9 cellular contexts compared by ENCODE assay signal in genomic region chr9:110923601-110924000, GRCh38.
"Had no signal": no experiment of that assay in that cellular context is flagged by ENCODE, and none has a peak within 500 bp of the region (broad histone marks: within the 10 kb centered on the region; RNA-seq: fewer than 3 reads in every experiment).

No MANE protein-coding gene starts in this region.

- H3K4me1 ChIP-seq: colonic mucosa, lower lobe of right lung had no signal

- H3K9me3 ChIP-seq: colonic mucosa, lower lobe of right lung had no signal

- H3K36me3 ChIP-seq: colonic mucosa, lower lobe of right lung had no signal

- ATAC-seq: lower lobe of right lung had no signal

- H3K4me3 ChIP-seq: colonic mucosa, lower lobe of right lung had no signal

- H3K27me3 ChIP-seq: colonic mucosa had no signal

- DNase-seq: activated CD4-positive, alpha-beta T cell treated with anti-CD3 and anti-CD28 coated beads for 48 hours; activated naive CD4-positive, alpha-beta T cell treated with Interleukin-2 at 50 U/mL for 16 hours; colonic mucosa; effector CD4-positive, alpha-beta T cell; lower lobe of right lung; midbrain; naive B cell; retina; T1000 had no signal

- H3K27ac ChIP-seq: colonic mucosa, lower lobe of right lung had no signal
